ENCODE assay signal across 13 cellular contexts in genomic region chr11:16280256-16280682, GRCh38.
A peak's percentile ranks its signal among the peaks of the same experiment; 100 is the strongest.
DNase-seq lines count a peak whose midpoint lies in the region; ATAC-seq and TF ChIP-seq lines count a peak whose summit lies in the region.
"Had no signal": no experiment of that assay in that cellular context is flagged by ENCODE, and none has a peak within 500 bp of the region (broad histone marks: within the 10 kb centered on the region; RNA-seq: fewer than 3 reads in every experiment).

No MANE protein-coding gene starts in this region.

- no peak overlapping the region for H4K91ac ChIP-seq in neuronal stem cell (ENCODE audit: low read depth, low read length, poor library complexity)

- no peak overlapping the region for H3K18ac ChIP-seq in neuronal stem cell (ENCODE audit: low read length)

- no peak overlapping the region for H2AFZ ChIP-seq in neuronal stem cell (ENCODE audit: low read length)

- CTCF ChIA-PET in activated naive CD4-positive, alpha-beta T cell treated with anti-CD3 and anti-CD28 coated beads, Interleukin-2, amount 10 ng/mL, durations not matched to agents 7 days and 5 days (lab: Charles Lee): no interaction called here

- DNase-seq in activated naive CD4-positive, alpha-beta T cell treated with anti-CD3 and anti-CD28 coated beads, Interleukin-2, amount 10 ng/mL, durations not matched to agents 7 days and 5 days: peak; percentile 25
- DNase-seq in activated naive CD4-positive, alpha-beta T cell (lab: John Stamatoyannopoulos, UW): no peak
- peak; percentile 81 for DNase-seq in NCI-H345 (lab: John Stamatoyannopoulos, UW)
- peak in 1 of 2 donors; percentile 17 for DNase-seq in tibial nerve (ENCODE audit: low spot score in 2 of 2)
- DNase-seq in neuronal stem cell (ENCODE audit: low spot score): no peak
- DNase-seq in stimulated activated naive CD4-positive, alpha-beta T cell treated with Interleukin-2 at 50 U/mL for 16 hours (lab: John Stamatoyannopoulos, UW): no peak
- DNase-seq: aorta, kidney had no signal

- no peaks in the 10 kb centered on the region for H3K27me3 Mint-ChIP-seq in activated naive CD4-positive, alpha-beta T cell treated with anti-CD3 and anti-CD28 coated beads, Interleukin-2, amount 10 ng/mL, durations not matched to agents 7 days and 5 days

- H3K4me1 ChIP-seq in endocrine pancreas (ENCODE audit: control insufficient read depth, insufficient read depth, low read length) (peaks cover 4% of the 10 kb centered on the region), tibial nerve (peaks cover 0 to 11% (median 0%) of the 10 kb centered on the region in 4 donors), neuronal stem cell (ENCODE audit: control insufficient read depth in 2 of 2, insufficient read depth in 1 of 2, low read depth in 1 of 2, low read length in 2 of 2) (peaks cover 0 to 5% of the 10 kb centered on the region in 2 donors)
- H3K4me1 ChIP-seq: BLaER1 treated with 17β-estradiol and CSF1 and Interleukin-3, amounts not matched to agents 10 nM and 100 nM had no signal

- no peak for TF ChIP-seq CTCF in tibial nerve (IDR thresholded peaks at IDR 0.05)

- no peak overlapping the region for H2BK15ac ChIP-seq in neuronal stem cell (ENCODE audit: low read length)

- H2BK120ac ChIP-seq in neuronal stem cell (ENCODE audit: low read depth, low read length): no peak overlapping the region

- H2AK5ac ChIP-seq in neuronal stem cell (ENCODE audit: low read depth, low read length): no peak overlapping the region

- no peak overlapping the region for H3K4ac ChIP-seq in neuronal stem cell (ENCODE audit: low read length)

- no peaks in the 10 kb centered on the region for H3K4me1 Mint-ChIP-seq in activated naive CD4-positive, alpha-beta T cell treated with anti-CD3 and anti-CD28 coated beads, Interleukin-2, amount 10 ng/mL, durations not matched to agents 7 days and 5 days

- no peaks in the 10 kb centered on the region for H3K36me3 Mint-ChIP-seq in activated naive CD4-positive, alpha-beta T cell treated with anti-CD3 and anti-CD28 coated beads, Interleukin-2, amount 10 ng/mL, durations not matched to agents 7 days and 5 days

- H3K9ac ChIP-seq in endocrine pancreas (ENCODE audit: control insufficient read depth, insufficient read depth, low read length) (no peak overlapping the region), neuronal stem cell (ENCODE audit: low read depth, low read length, poor library complexity) (no peak overlapping the region)
- H3K9ac ChIP-seq: BLaER1 treated with 17β-estradiol and CSF1 and Interleukin-3, amounts not matched to agents 10 nM and 100 nM had no signal

- H3K27ac ChIP-seq in tibial nerve (peak overlapping the region in 2 of 4 donors; percentile 3 to 22), neuronal stem cell (replicated peaks; ENCODE audit: low read length) (no peak overlapping the region)
- H3K27ac ChIP-seq: BLaER1 treated with 17β-estradiol and CSF1 and Interleukin-3, amounts not matched to agents 10 nM and 100 nM; skin epidermis; thoracic aorta had no signal

- H3K27ac Mint-ChIP-seq in activated naive CD4-positive, alpha-beta T cell treated with anti-CD3 and anti-CD28 coated beads, Interleukin-2, amount 10 ng/mL, durations not matched to agents 7 days and 5 days: no peak overlapping the region

- no peak overlapping the region for H3K14ac ChIP-seq in neuronal stem cell (ENCODE audit: low read length)

- H3K79me1 ChIP-seq in neuronal stem cell (ENCODE audit: low read depth, low read length): no peaks in the 10 kb centered on the region

- H3K9me3 Mint-ChIP-seq in activated naive CD4-positive, alpha-beta T cell treated with anti-CD3 and anti-CD28 coated beads, Interleukin-2, amount 10 ng/mL, durations not matched to agents 7 days and 5 days: no peaks in the 10 kb centered on the region

- no peak for TF ChIP-seq POLR2A in tibial nerve (IDR thresholded peaks at IDR 0.05)

- ATAC-seq in HG03521 (IDR thresholded peaks at IDR 0.05; ENCODE audit: unreplicated experiment): no peak

- no peaks in the 10 kb centered on the region for H3K36me3 ChIP-seq in endocrine pancreas (ENCODE audit: control insufficient read depth, insufficient read depth, low read length)
- H3K36me3 ChIP-seq in tibial nerve: no peaks in the 10 kb centered on the region
- H3K36me3 ChIP-seq in neuronal stem cell (replicated peaks in 1 of 2; ENCODE audit: control insufficient read depth in 2 of 2, insufficient read depth in 2 of 2, low read length in 2 of 2): no peaks in the 10 kb centered on the region
- H3K36me3 ChIP-seq: BLaER1 treated with 17β-estradiol and CSF1 and Interleukin-3, amounts not matched to agents 10 nM and 100 nM; thoracic aorta had no signal

- H2BK12ac ChIP-seq in neuronal stem cell (ENCODE audit: low read length): no peak overlapping the region

- H2BK5ac ChIP-seq in neuronal stem cell (ENCODE audit: low read length): no peak overlapping the region

- H3K27me3 ChIP-seq in endocrine pancreas (ENCODE audit: control insufficient read depth, insufficient read depth, low read length) (no peaks in the 10 kb centered on the region), tibial nerve (no peaks in the 10 kb centered on the region), neuronal stem cell (ENCODE audit: control insufficient read depth in 3 of 3, insufficient read depth in 3 of 3, low read depth in 1 of 3, low read length in 3 of 3) (no peaks in the 10 kb centered on the region)
- H3K27me3 ChIP-seq: BLaER1 treated with 17β-estradiol and CSF1 and Interleukin-3, amounts not matched to agents 10 nM and 100 nM had no signal

- H4K8ac ChIP-seq in neuronal stem cell (ENCODE audit: low read depth, low read length): no peak overlapping the region

- no peak for TF ChIP-seq EP300 in tibial nerve (IDR thresholded peaks at IDR 0.05)

- 14 to 28% methylated on average over 5 of the region's 5 CpGs for WGBS in tibial nerve, 2 donors
- no CpG with 5 or more reads among the region's 5 CpGs for WGBS in neuronal stem cell (ENCODE audit: extremely low coverage in 2 of 2, insufficient read length in 2 of 2, insufficient replicate concordance in 1 of 2), 2 donors

- H3K4me3 ChIP-seq in endocrine pancreas (ENCODE audit: control insufficient read depth, insufficient read depth, low read length) (peak overlapping the region; percentile 73), tibial nerve (peak overlapping the region in 3 of 4 donors; percentile 1 to 28 (median 14)), neuronal stem cell (ENCODE audit: low read length in 2 of 2) (no peak overlapping the region)
- H3K4me3 ChIP-seq: BLaER1 treated with 17β-estradiol and CSF1 and Interleukin-3, amounts not matched to agents 10 nM and 100 nM; skin epidermis; thoracic aorta had no signal

- H3K23ac ChIP-seq in neuronal stem cell (ENCODE audit: low read depth, low read length, poor library complexity): no peak overlapping the region

- no peak overlapping the region for H3K4me3 Mint-ChIP-seq in activated naive CD4-positive, alpha-beta T cell treated with anti-CD3 and anti-CD28 coated beads, Interleukin-2, amount 10 ng/mL, durations not matched to agents 7 days and 5 days

- no peak overlapping the region for H3K4me2 ChIP-seq in neuronal stem cell (ENCODE audit: insufficient read depth, low read length, poor library complexity, severe bottlenecking)
- H3K4me2 ChIP-seq: BLaER1 treated with 17β-estradiol and CSF1 and Interleukin-3, amounts not matched to agents 10 nM and 100 nM had no signal

- H3K9me3 ChIP-seq in endocrine pancreas (ENCODE audit: control insufficient read depth, low read length) (no peaks in the 10 kb centered on the region), tibial nerve (no peaks in the 10 kb centered on the region), neuronal stem cell (replicated peaks in 1 of 2; ENCODE audit: control insufficient read depth in 2 of 2, insufficient read depth in 1 of 2, low read depth in 1 of 2, low read length in 2 of 2) (no peaks in the 10 kb centered on the region)
- H3K9me3 ChIP-seq: BLaER1 treated with 17β-estradiol and CSF1 and Interleukin-3, amounts not matched to agents 10 nM and 100 nM; thoracic aorta had no signal

Comparison
In these comparisons a context has a peak if more than half of its experiments do, and no peak if none do; other contexts are left out.
1. DNase-seq: peak in activated naive CD4-positive, alpha-beta T cell treated with anti-CD3 and anti-CD28 coated beads, Interleukin-2, amount 10 ng/mL, durations not matched to agents 7 days and 5 days (single experiment) and NCI-H345 (single experiment); none in activated naive CD4-positive, alpha-beta T cell (0 of 4), neuronal stem cell (single experiment) and stimulated activated naive CD4-positive, alpha-beta T cell treated with Interleukin-2 at 50 U/mL for 16 hours (single experiment).
2. H3K4me3 ChIP-seq: peak in endocrine pancreas (single experiment) and tibial nerve (3 of 4); none in neuronal stem cell (0 of 2).